ENCODE assay signal across 17 cellular contexts in genomic region chr5:145661737-145662530, GRCh38.
"Had no signal": no experiment of that assay in that cellular context is flagged by ENCODE, and none has a peak within 500 bp of the region (broad histone marks: within the 10 kb centered on the region; RNA-seq: fewer than 3 reads in every experiment).

No MANE protein-coding gene starts in this region.

- H3K4me3 ChIP-seq: esophagus muscularis mucosa, gastroesophageal sphincter, left ventricle myocardium inferior, lower lobe of right lung, psoas muscle, right lobe of liver, suprapubic skin, thyroid gland, uterus had no signal

- H3K27ac ChIP-seq: epithelial cell of prostate, esophagus muscularis mucosa, gastroesophageal sphincter, left ventricle myocardium inferior, lower lobe of right lung, psoas muscle, right lobe of liver, suprapubic skin, thyroid gland, uterus had no signal

- H3K36me3 ChIP-seq: esophagus muscularis mucosa, left ventricle myocardium inferior, lower lobe of right lung, right lobe of liver, suprapubic skin, thyroid gland, uterus had no signal

- DNase-seq: effector memory CD8-positive, alpha-beta T cell; glutamatergic neuron; islet precursor cell; left ventricle myocardium inferior; lower lobe of right lung; nephron progenitor cell; psoas muscle; right lobe of liver; stimulated activated CD4-positive, alpha-beta T cell treated with anti-CD3 and anti-CD28 coated beads, Interleukin-4, amount 100 ng/mL, for 1 hour; stimulated activated CD8-positive, alpha-beta memory T cell treated with anti-CD3 and anti-CD28 coated beads, Interleukin-4, amount 100 ng/mL, for 48 hours; stimulated activated naive CD8-positive, alpha-beta T cell treated with anti-CD3 and anti-CD28 coated beads, Interleukin-15, Interleukin-2, amounts not matched to agents 100 U/mL and 50 U/mL, for 24 hours; thyroid gland; uterus had no signal

- H3K27me3 ChIP-seq: esophagus muscularis mucosa, gastroesophageal sphincter, right lobe of liver, suprapubic skin, thyroid gland, uterus had no signal
